ENCODE assay signal across 36 cellular contexts in the genomic region with DNA sequence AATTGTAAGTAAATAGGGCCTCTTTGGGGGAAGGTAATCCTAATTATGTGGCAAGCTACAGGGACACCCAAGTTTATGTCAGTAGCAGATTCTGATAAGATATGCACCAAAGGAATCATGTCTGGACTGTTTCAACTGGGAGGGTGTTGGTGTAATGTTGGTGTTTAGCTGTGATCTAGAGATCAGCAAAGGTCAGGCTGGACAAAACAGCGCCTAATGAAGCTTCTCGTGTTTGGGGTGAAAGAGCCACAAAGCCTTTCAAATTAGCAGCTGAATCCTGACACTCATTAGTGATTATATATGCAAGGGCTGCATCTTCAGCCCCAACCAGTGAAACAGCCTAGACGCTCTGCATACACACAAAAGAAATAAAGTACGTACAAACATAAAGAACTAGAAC.
A peak's percentile ranks its signal among the peaks of the same experiment; 100 is the strongest.
DNase-seq lines count a peak whose midpoint lies in the region; ATAC-seq and TF ChIP-seq lines count a peak whose summit lies in the region.
"Had no signal": no experiment of that assay in that cellular context is flagged by ENCODE, and none has a peak within 500 bp of the region (broad histone marks: within the 10 kb centered on the region; RNA-seq: fewer than 3 reads in every experiment).

No MANE protein-coding gene starts in this region.

- H3K4me3 ChIP-seq in SK-N-SH (ENCODE audit: low read depth in 2 of 2, low read length in 1 of 2) = no peak overlapping the region
- peak overlapping the region in 1 of 12 donors; percentile 19 for H3K4me3 ChIP-seq in heart left ventricle
- no peak overlapping the region for H3K4me3 ChIP-seq in uterus
- H3K4me3 ChIP-seq: adrenal gland; BLaER1 treated with 17β-estradiol and CSF1 and Interleukin-3, amounts not matched to agents 10 nM and 100 nM; breast epithelium; colonic mucosa; esophagus squamous epithelium; PC-9 had no signal

- H3K27ac ChIP-seq in SK-N-SH (ENCODE audit: low read depth in 2 of 2, low read length in 1 of 2) (no peak overlapping the region; a peak in 1 of 4 replicates), heart left ventricle (peak overlapping the region in 11 of 12 donors; percentile 43 to 82 (median 64)), uterus (peak overlapping the region; percentile 79 to 89)
- H3K27ac ChIP-seq: adrenal gland; BLaER1 treated with 17β-estradiol and CSF1 and Interleukin-3, amounts not matched to agents 10 nM and 100 nM; breast epithelium; colonic mucosa; PC-9 had no signal

- no peaks in the 10 kb centered on the region for H3K79me2 ChIP-seq in SK-N-SH (ENCODE audit: insufficient read depth)

- H3K27me3 ChIP-seq in SK-N-SH (ENCODE audit: insufficient read depth) (no peaks in the 10 kb centered on the region), heart left ventricle (no peaks in the 10 kb centered on the region), uterus (no peaks in the 10 kb centered on the region)
- H3K27me3 ChIP-seq: adrenal gland; BLaER1 treated with 17β-estradiol and CSF1 and Interleukin-3, amounts not matched to agents 10 nM and 100 nM; breast epithelium; colonic mucosa; esophagus squamous epithelium had no signal

- H3K4me1 ChIP-seq in SK-N-SH (ENCODE audit: control insufficient read depth in 1 of 2, insufficient read depth in 2 of 2, low read depth in 1 of 2, low read length in 1 of 2) (peaks cover 0 to 18% of the 10 kb centered on the region in 2 experiments; a peak in 2 of 4 replicates), heart left ventricle (peaks cover 8 to 70% (median 33%) of the 10 kb centered on the region in 12 donors), uterus (peaks cover 3 to 18% of the 10 kb centered on the region in 2 donors)
- H3K4me1 ChIP-seq: adrenal gland, breast epithelium, Caco-2, colonic mucosa had no signal

- H3K9ac ChIP-seq in SK-N-SH = no peak overlapping the region
- H3K9ac ChIP-seq: BLaER1 treated with 17β-estradiol and CSF1 and Interleukin-3, amounts not matched to agents 10 nM and 100 nM had no signal

- H4K20me1 ChIP-seq in SK-N-SH (ENCODE audit: insufficient read depth) = no peaks in the 10 kb centered on the region
- H4K20me1 ChIP-seq: BLaER1 treated with 17β-estradiol and CSF1 and Interleukin-3, amounts not matched to agents 10 nM and 100 nM had no signal

- H3K36me3 Mint-ChIP-seq in mesothelial cell of epicardium = peaks cover 15% of the 10 kb centered on the region
- H3K36me3 Mint-ChIP-seq: activated CD8-positive, alpha-beta memory T cell treated with anti-CD3 and anti-CD28 coated beads, Interleukin-2, amount 10 ng/mL, durations not matched to agents 7 days and 5 days; naive thymus-derived CD4-positive, alpha-beta T cell; stimulated activated memory B cell treated with anti-CD40 and anti-IgM and Interleukin-4, amounts not matched to agents 10 μg/mL and 1 μg/mL and 100 μg/mL, for 72 hours; WTC11 had no signal

- peaks cover 3% of the 10 kb centered on the region for H3K9me3 Mint-ChIP-seq in mesothelial cell of epicardium
- H3K9me3 Mint-ChIP-seq: activated CD4-positive, alpha-beta T cell treated with anti-CD3 and anti-CD28 coated beads, Interleukin-2, amount 10 ng/mL, durations not matched to agents 7 days and 5 days; activated naive CD4-positive, alpha-beta T cell treated with anti-CD3 and anti-CD28 coated beads for 36 hours; activated T-cell treated with anti-CD3 and anti-CD28 coated beads, Interleukin-2, amount 50 U/mL, for 72 hours; naive thymus-derived CD4-positive, alpha-beta T cell; stimulated activated memory B cell treated with anti-CD40 and anti-IgM and Interleukin-4, amounts not matched to agents 10 μg/mL and 1 μg/mL and 100 μg/mL, for 72 hours; WTC11 had no signal

- intact Hi-C loops in heart left ventricle (cut with DNase I) (loop anchor here in 5 of 10 donors (5.0 to 10.0 kb wide), 4 partner anchors 75 to 133 kb away; a partner anchor contains a TSS), uterus (cut with DNase I; ENCODE audit: low total_unique reads) (no loop called here)

- no peak for TF ChIP-seq CTCF in SK-N-SH (IDR thresholded peaks at IDR 0.05)
- no peak for TF ChIP-seq CTCF in heart left ventricle (IDR thresholded peaks at IDR 0.05)
- no peak for TF ChIP-seq CTCF in mesothelial cell of epicardium (IDR thresholded peaks at IDR 0.05; ENCODE audit: unreplicated experiment)
- TF ChIP-seq CTCF in uterus (IDR thresholded peaks at IDR 0.05) = no peak
- TF ChIP-seq CTCF in omental fat pad (IDR thresholded peaks at IDR 0.05) = no peak

- no peak overlapping the region for H3K4me2 ChIP-seq in SK-N-SH
- H3K4me2 ChIP-seq: BLaER1 treated with 17β-estradiol and CSF1 and Interleukin-3, amounts not matched to agents 10 nM and 100 nM; PC-9 had no signal

- no peak overlapping the region for H3K4me3 Mint-ChIP-seq in mesothelial cell of epicardium
- H3K4me3 Mint-ChIP-seq: activated CD4-positive, alpha-beta T cell treated with anti-CD3 and anti-CD28 coated beads, Interleukin-2, amount 10 ng/mL, durations not matched to agents 7 days and 5 days; activated CD8-positive, alpha-beta memory T cell treated with anti-CD3 and anti-CD28 coated beads, Interleukin-2, amount 10 ng/mL, durations not matched to agents 7 days and 5 days; activated naive CD4-positive, alpha-beta T cell treated with anti-CD3 and anti-CD28 coated beads for 36 hours; activated T-cell treated with anti-CD3 and anti-CD28 coated beads, Interleukin-2, amount 50 U/mL, for 72 hours; naive thymus-derived CD4-positive, alpha-beta T cell; stimulated activated memory B cell treated with anti-CD40 and anti-IgM and Interleukin-4, amounts not matched to agents 10 μg/mL and 1 μg/mL and 100 μg/mL, for 72 hours; WTC11 had no signal

- H3K36me3 ChIP-seq in SK-N-SH (replicated peaks in 1 of 2; ENCODE audit: control insufficient read depth in 1 of 2, insufficient read depth in 2 of 2, low read length in 1 of 2) (no peaks in the 10 kb centered on the region), heart left ventricle (no peaks in the 10 kb centered on the region), uterus (no peaks in the 10 kb centered on the region)
- H3K36me3 ChIP-seq: adrenal gland; BLaER1 treated with 17β-estradiol and CSF1 and Interleukin-3, amounts not matched to agents 10 nM and 100 nM; breast epithelium; colonic mucosa; esophagus squamous epithelium had no signal

- ATAC-seq in heart left ventricle (peak in 2 of 4 donors; percentile 37 to 58), HG03139 (IDR thresholded peaks at IDR 0.05; ENCODE audit: unreplicated experiment) (no peak), omental fat pad (ENCODE audit: low FRiP score) (no peak)
- ATAC-seq: activated CD8-positive, alpha-beta memory T cell treated with anti-CD3 and anti-CD28 coated beads, Interleukin-2, amount 10 ng/mL, durations not matched to agents 7 days and 5 days; activated T-cell treated with anti-CD3 and anti-CD28 coated beads, Interleukin-2, amount 50 U/mL, for 72 hours; left lobe of liver; naive thymus-derived CD4-positive, alpha-beta T cell; stimulated activated memory B cell treated with anti-CD40 and anti-IgM and Interleukin-4, amounts not matched to agents 10 μg/mL and 1 μg/mL and 100 μg/mL, for 72 hours; WTC11 had no signal

- H3K9me2 ChIP-seq in SK-N-SH = no peaks in the 10 kb centered on the region

- no peaks in the 10 kb centered on the region for H3K9me3 ChIP-seq in SK-N-SH
- no peaks in the 10 kb centered on the region for H3K9me3 ChIP-seq in heart left ventricle
- H3K9me3 ChIP-seq in uterus = no peaks in the 10 kb centered on the region
- H3K9me3 ChIP-seq: adrenal gland; BLaER1 treated with 17β-estradiol and CSF1 and Interleukin-3, amounts not matched to agents 10 nM and 100 nM; breast epithelium; Caco-2; colonic mucosa; esophagus squamous epithelium had no signal

- 0 out of 2 replicates have a peak, but pooled peaks have one; percentile 4 for TF ChIP-seq RAD21 in SK-N-SH (IDR thresholded peaks at IDR 0.05; ENCODE audit: low read length)

- no peaks in the 10 kb centered on the region for H3F3A ChIP-seq in SK-N-SH (replicated peaks; ENCODE audit: insufficient read depth)

- CTCF ChIA-PET in SK-N-SH (lab: Yijun Ruan, JAX) = interaction anchor here (1.1 to 1.5 kb wide), 2 partner anchors 11 to 17 kb away, joined by 3 read pairs; no protein-coding TSS in a partner anchor

- peaks cover 81% of the 10 kb centered on the region for H3K4me1 Mint-ChIP-seq in mesothelial cell of epicardium
- H3K4me1 Mint-ChIP-seq: activated CD4-positive, alpha-beta T cell treated with anti-CD3 and anti-CD28 coated beads, Interleukin-2, amount 10 ng/mL, durations not matched to agents 7 days and 5 days; activated CD8-positive, alpha-beta memory T cell treated with anti-CD3 and anti-CD28 coated beads, Interleukin-2, amount 10 ng/mL, durations not matched to agents 7 days and 5 days; naive thymus-derived CD4-positive, alpha-beta T cell; stimulated activated memory B cell treated with anti-CD40 and anti-IgM and Interleukin-4, amounts not matched to agents 10 μg/mL and 1 μg/mL and 100 μg/mL, for 72 hours had no signal

- no peak overlapping the region for H2AFZ ChIP-seq in SK-N-SH (ENCODE audit: low read depth)
- H2AFZ ChIP-seq: PC-9 had no signal

- 24% methylated on average over 4 of the region's 4 CpGs for WGBS in SK-N-SH (ENCODE audit: low lambda C conversion rate)
- WGBS in heart left ventricle, 4 donors = 52 to 64% (median 57%) methylated on average over 4 of the region's 4 CpGs

- H3K27ac Mint-ChIP-seq in mesothelial cell of epicardium = peak overlapping the region; percentile 76
- H3K27ac Mint-ChIP-seq: activated CD4-positive, alpha-beta T cell treated with anti-CD3 and anti-CD28 coated beads, Interleukin-2, amount 10 ng/mL, durations not matched to agents 7 days and 5 days; activated CD8-positive, alpha-beta memory T cell treated with anti-CD3 and anti-CD28 coated beads, Interleukin-2, amount 10 ng/mL, durations not matched to agents 7 days and 5 days; activated naive CD4-positive, alpha-beta T cell treated with anti-CD3 and anti-CD28 coated beads for 36 hours; activated T-cell treated with anti-CD3 and anti-CD28 coated beads, Interleukin-2, amount 50 U/mL, for 72 hours; naive thymus-derived CD4-positive, alpha-beta T cell; stimulated activated memory B cell treated with anti-CD40 and anti-IgM and Interleukin-4, amounts not matched to agents 10 μg/mL and 1 μg/mL and 100 μg/mL, for 72 hours; WTC11 had no signal

- TF ChIP-seq EP300 in SK-N-SH (IDR thresholded peaks at IDR 0.05; ENCODE audit: borderline replicate concordance in 1 of 2, low read depth in 1 of 2, low read length in 1 of 2) = peak in 1 of 2 experiments; percentile 66; a peak in 2 of 4 replicates

- no peaks in the 10 kb centered on the region for H3K27me3 Mint-ChIP-seq in mesothelial cell of epicardium (ENCODE audit: low read depth)

- POLR2A ChIA-PET in SK-N-SH (lab: Yijun Ruan, JAX) = no interaction called here

- TF ChIP-seq POLR2A in heart left ventricle (IDR thresholded peaks at IDR 0.05) = no peak
- no peak for TF ChIP-seq POLR2A in uterus (IDR thresholded peaks at IDR 0.05)

- DNase-seq in SK-N-SH = peak; percentile 25
- no peak for DNase-seq in heart left ventricle
- no peak for DNase-seq in mesothelial cell of epicardium (ENCODE audit: low spot score in 2 of 2, unreplicated experiment in 2 of 2)
- no peak for DNase-seq in uterus
- no peak for DNase-seq in epidermal melanocyte (ENCODE audit: insufficient read length, low spot score)
- no peak for DNase-seq in EL
- DNase-seq in omental fat pad (ENCODE audit: low spot score) = no peak
- DNase-seq: activated CD4-positive, alpha-beta T cell treated with anti-CD3 and anti-CD28 coated beads, Interleukin-2, amount 10 ng/mL, durations not matched to agents 7 days and 5 days; activated CD8-positive, alpha-beta memory T cell treated with anti-CD3 and anti-CD28 coated beads, Interleukin-2, amount 10 ng/mL, durations not matched to agents 7 days and 5 days; activated naive CD4-positive, alpha-beta T cell treated with anti-CD3 and anti-CD28 coated beads for 36 hours; activated T-cell treated with anti-CD3 and anti-CD28 coated beads, Interleukin-2, amount 50 U/mL, for 72 hours; adrenal gland; Caco-2; colonic mucosa; esophagus squamous epithelium; foreskin melanocyte; GF-D8; HCEC 1CT; hippocampal formation; Kasumi-1; midbrain; naive thymus-derived CD4-positive, alpha-beta T cell; NCI-H1694 treated with DMSO at 0.1 percent for 48 hours; NCI-H2171; NCI-H524; NK-92 treated with Interleukin-12 subunit alpha and Interleukin-12 subunit beta, amount 100 ng/mL, for 24 hours; PC-9; SHP77 treated with DMSO at 0.1 percent for 48 hours; stimulated activated CD4-positive, alpha-beta T cell treated with anti-CD3 and anti-CD28 coated beads, Interleukin-4, amount 100 ng/mL, for 4 hours; T1000 had no signal

Comparison
In these comparisons a context has a peak if more than half of its experiments do, and no peak if none do; other contexts are left out.
1. H3K27ac ChIP-seq: peak in heart left ventricle (11 of 12) and uterus (2 of 2); none in SK-N-SH (0 of 2).